ENCODE assay signal across 22 cellular contexts in the genomic region with DNA sequence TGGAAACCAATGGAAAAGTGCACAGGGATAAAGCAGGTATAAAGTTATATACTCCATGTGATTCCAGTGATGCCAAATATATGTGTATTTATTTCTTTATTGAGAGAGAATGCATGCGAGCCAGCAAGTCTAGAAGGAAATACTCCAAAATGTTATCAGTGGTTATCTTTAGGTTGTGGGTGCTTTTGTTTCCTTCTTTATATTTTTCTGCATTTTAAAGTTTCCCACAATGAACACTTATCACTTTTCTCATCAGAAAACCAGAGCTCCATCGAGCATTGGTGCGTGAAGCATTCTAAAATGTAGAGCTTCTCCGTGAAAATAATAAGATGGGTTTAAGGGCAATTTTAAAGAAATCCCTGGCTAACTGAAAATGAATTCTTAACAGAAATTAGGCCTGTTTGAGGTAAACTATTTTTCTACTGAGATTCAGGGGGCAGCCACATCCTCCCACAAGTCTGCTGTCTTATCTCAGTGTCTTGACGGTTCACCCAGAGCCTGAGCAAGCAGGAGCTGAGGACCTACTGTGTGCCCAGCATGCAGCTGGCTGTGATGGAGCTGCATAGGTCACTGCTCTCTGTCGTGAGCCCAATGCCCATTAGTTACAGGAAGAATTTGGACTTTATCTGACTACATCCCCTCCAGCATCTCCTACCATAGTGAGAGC. TPM values are rescaled to one million over a fixed set of nuclear protein-coding genes. Genes with fewer than 3 reads are reported as not detected.
DNase-seq lines count a peak whose midpoint lies in the region; ATAC-seq, FAIRE-seq and TF ChIP-seq lines count a peak whose summit lies in the region.
"Had no signal": no experiment of that assay in that cellular context is flagged by ENCODE, and none has a peak within 500 bp of the region (broad histone marks: within the 10 kb centered on the region; RNA-seq: fewer than 3 reads in every experiment).

No MANE protein-coding gene starts in this region.

- no peak overlapping the region for H3K9ac ChIP-seq in kidney (ENCODE audit: low read length in 2 of 2)

- CTCF ChIA-PET in activated CD8-positive, alpha-beta memory T cell treated with anti-CD3 and anti-CD28 coated beads, Interleukin-2, amount 10 ng/mL, durations not matched to agents 7 days and 5 days (lab: Charles Lee): interaction anchor here (1.0 to 1.8 kb wide), 2 partner anchors 9 to 52 kb away, joined by 3 to 4 read pairs; no protein-coding TSS in a partner anchor

- DNase-seq in activated CD8-positive, alpha-beta memory T cell treated with anti-CD3 and anti-CD28 coated beads, Interleukin-2, amount 10 ng/mL, durations not matched to agents 7 days and 5 days: peak; percentile 76
- DNase-seq in activated CD8-positive, alpha-beta memory T cell treated with anti-CD3 and anti-CD28 coated beads, Interleukin-2, amount 50 U/mL, for 4 hours: no peak
- DNase-seq in activated T-helper 2 cell treated with anti-CD3 and anti-CD28 coated beads, Interferon-gamma antibody, Interleukin-2, Interleukin-4, amounts not matched to agents 10 μg/mL and 5 μg/mL and 100 μg/mL, durations not matched to agents 14 hours and 24 hours and 36 hours (ENCODE audit: low spot score): peak; percentile 29
- peak in 2 of 10 donors; percentile 19 to 24 for DNase-seq in naive thymus-derived CD8-positive, alpha-beta T cell
- no peak for DNase-seq in kidney
- no peak for DNase-seq in spleen
- DNase-seq: activated CD4-positive, alpha-beta T cell treated with anti-CD3 and anti-CD28 coated beads, Interleukin-2, amount 50 U/mL, for 48 hours; activated effector memory CD4-positive, alpha-beta T cell treated with Interleukin-2 at 50 U/mL for 16 hours; C1 segment of cervical spinal cord; effector CD8-positive, alpha-beta T cell; left lung; NCI-H2081; psoas muscle; stimulated activated CD4-positive, alpha-beta T cell treated with anti-CD3 and anti-CD28 coated beads, Interleukin-4, amount 100 ng/mL, for 1 hour had no signal

- peaks cover 6% of the 10 kb centered on the region for H3K9me3 Mint-ChIP-seq in activated CD8-positive, alpha-beta memory T cell treated with anti-CD3 and anti-CD28 coated beads, Interleukin-2, amount 10 ng/mL, durations not matched to agents 7 days and 5 days (ENCODE audit: low read depth)
- peaks cover 7% of the 10 kb centered on the region for H3K9me3 Mint-ChIP-seq in activated T-helper 2 cell treated with anti-CD3 and anti-CD28 coated beads, Interferon-gamma antibody, Interleukin-2, Interleukin-4, amounts not matched to agents 10 μg/mL and 5 μg/mL and 100 μg/mL, durations not matched to agents 14 hours and 24 hours and 36 hours
- peaks cover 0 to 6% (median 0%) of the 10 kb centered on the region in 9 donors for H3K9me3 Mint-ChIP-seq in naive thymus-derived CD8-positive, alpha-beta T cell

- H3K36me3 ChIP-seq in KOPT-K1 (ENCODE audit: insufficient read depth, low read length): no peaks in the 10 kb centered on the region
- H3K36me3 ChIP-seq in kidney (ENCODE audit: control insufficient read depth in 1 of 2, insufficient read depth in 2 of 2, low read length in 2 of 2): no peaks in the 10 kb centered on the region
- H3K36me3 ChIP-seq in spleen: no peaks in the 10 kb centered on the region
- H3K36me3 ChIP-seq: left lung had no signal

- H3K27ac ChIP-seq in KOPT-K1 (ENCODE audit: low read depth, low read length, poor library complexity, severe bottlenecking): peak overlapping the region; percentile 70
- H3K27ac ChIP-seq in kidney (ENCODE audit: low read depth in 2 of 2, low read length in 2 of 2): no peak overlapping the region
- H3K27ac ChIP-seq in spleen: peak overlapping the region in 2 of 8 donors; percentile 7 to 19
- H3K27ac ChIP-seq: A549, left lung, psoas muscle had no signal

- peaks cover 88% of the 10 kb centered on the region for H3K4me1 Mint-ChIP-seq in activated CD8-positive, alpha-beta memory T cell treated with anti-CD3 and anti-CD28 coated beads, Interleukin-2, amount 10 ng/mL, durations not matched to agents 7 days and 5 days
- peaks cover 77% of the 10 kb centered on the region for H3K4me1 Mint-ChIP-seq in activated T-helper 2 cell treated with anti-CD3 and anti-CD28 coated beads, Interferon-gamma antibody, Interleukin-2, Interleukin-4, amounts not matched to agents 10 μg/mL and 5 μg/mL and 100 μg/mL, durations not matched to agents 14 hours and 24 hours and 36 hours (ENCODE audit: low read depth)
- H3K4me1 Mint-ChIP-seq in naive thymus-derived CD8-positive, alpha-beta T cell: peaks cover 23 to 90% (median 76%) of the 10 kb centered on the region in 4 donors
- H3K4me1 Mint-ChIP-seq: IgD-negative memory B cell had no signal

- H3K4me1 ChIP-seq in kidney (ENCODE audit: control insufficient read depth in 1 of 2, insufficient read depth in 1 of 2, low read depth in 1 of 2, low read length in 2 of 2): no peaks in the 10 kb centered on the region
- peaks cover 0 to 19% (median 0%) of the 10 kb centered on the region in 6 donors for H3K4me1 ChIP-seq in spleen
- H3K4me1 ChIP-seq: A549, left lung, psoas muscle had no signal

- H3K4me3 ChIP-seq in kidney (ENCODE audit: low read length in 2 of 2) (no peak overlapping the region), spleen (no peak overlapping the region)
- H3K4me3 ChIP-seq: A549, left lung, psoas muscle had no signal

- WGBS in spleen, 5 donors: 28 to 44% (median 32%) methylated on average over 6 of the region's 6 CpGs

- intact Hi-C loops in activated T-helper 2 cell treated with anti-CD3 and anti-CD28 coated beads, Interferon-gamma antibody, Interleukin-2, Interleukin-4, amounts not matched to agents 10 μg/mL and 5 μg/mL and 100 μg/mL, durations not matched to agents 14 hours and 24 hours and 36 hours (cut with micrococcal nuclease): loop anchor here (1.0 kb wide), 1 partner anchor 9 kb away; no protein-coding TSS in a partner anchor
- intact Hi-C loops in kidney (cut with DNase I): no loop called here
- intact Hi-C loops in spleen (cut with DNase I; ENCODE audit: low total_unique reads): no loop called here

- H3K27me3 Mint-ChIP-seq in activated CD8-positive, alpha-beta memory T cell treated with anti-CD3 and anti-CD28 coated beads, Interleukin-2, amount 10 ng/mL, durations not matched to agents 7 days and 5 days: no peaks in the 10 kb centered on the region
- no peaks in the 10 kb centered on the region for H3K27me3 Mint-ChIP-seq in activated T-helper 2 cell treated with anti-CD3 and anti-CD28 coated beads, Interferon-gamma antibody, Interleukin-2, Interleukin-4, amounts not matched to agents 10 μg/mL and 5 μg/mL and 100 μg/mL, durations not matched to agents 14 hours and 24 hours and 36 hours (ENCODE audit: low read depth)
- no peaks in the 10 kb centered on the region for H3K27me3 Mint-ChIP-seq in naive thymus-derived CD8-positive, alpha-beta T cell

- TF ChIP-seq CTCF in kidney (IDR thresholded peaks at IDR 0.05; ENCODE audit: borderline replicate concordance, extremely low read depth, insufficient read depth): no peak
- no peak for TF ChIP-seq CTCF in spleen (IDR thresholded peaks at IDR 0.05 in 8 of 11, conservative IDR thresholded peaks at IDR 0.05 in 3 of 11)

- no peak for TF ChIP-seq POLR2A in spleen (IDR thresholded peaks at IDR 0.05)

- peak overlapping the region; percentile 90 for H3K27ac Mint-ChIP-seq in activated CD8-positive, alpha-beta memory T cell treated with anti-CD3 and anti-CD28 coated beads, Interleukin-2, amount 10 ng/mL, durations not matched to agents 7 days and 5 days
- peak overlapping the region; percentile 92 for H3K27ac Mint-ChIP-seq in activated T-helper 2 cell treated with anti-CD3 and anti-CD28 coated beads, Interferon-gamma antibody, Interleukin-2, Interleukin-4, amounts not matched to agents 10 μg/mL and 5 μg/mL and 100 μg/mL, durations not matched to agents 14 hours and 24 hours and 36 hours
- H3K27ac Mint-ChIP-seq in naive thymus-derived CD8-positive, alpha-beta T cell: peak overlapping the region in 9 of 10 donors; percentile 86 to 95 (median 92)
- H3K27ac Mint-ChIP-seq: IgD-negative memory B cell had no signal

- POLR2A ChIA-PET in naive thymus-derived CD8-positive, alpha-beta T cell (lab: Charles Lee): interaction anchor here (0.5 to 3.6 kb wide), 8 partner anchors 8 to 251 kb away, joined by 3 to 20 read pairs (median 4); partner anchors contain the start of gene RBMX

- no peaks in the 10 kb centered on the region for H3K27me3 ChIP-seq in spleen (replicated peaks in 1 of 7)
- H3K27me3 ChIP-seq: left lung had no signal

- ATAC-seq in activated CD8-positive, alpha-beta memory T cell treated with anti-CD3 and anti-CD28 coated beads, Interleukin-2, amount 10 ng/mL, durations not matched to agents 7 days and 5 days: peak; percentile 14
- peak; percentile 32 to 41 for ATAC-seq in naive thymus-derived CD8-positive, alpha-beta T cell
- ATAC-seq in activated CD4-positive, CD25-positive, alpha-beta regulatory T cell treated with anti-CD3 and anti-CD28 coated beads, Interleukin-2, amount 50 U/mL, for 24 hours: no peak
- ATAC-seq: A549, left lung, psoas muscle had no signal

- H3K36me3 Mint-ChIP-seq in activated CD8-positive, alpha-beta memory T cell treated with anti-CD3 and anti-CD28 coated beads, Interleukin-2, amount 10 ng/mL, durations not matched to agents 7 days and 5 days: peaks cover 16% of the 10 kb centered on the region
- peaks cover 5% of the 10 kb centered on the region for H3K36me3 Mint-ChIP-seq in activated T-helper 2 cell treated with anti-CD3 and anti-CD28 coated beads, Interferon-gamma antibody, Interleukin-2, Interleukin-4, amounts not matched to agents 10 μg/mL and 5 μg/mL and 100 μg/mL, durations not matched to agents 14 hours and 24 hours and 36 hours (ENCODE audit: low read depth)
- H3K36me3 Mint-ChIP-seq in naive thymus-derived CD8-positive, alpha-beta T cell: no peaks in the 10 kb centered on the region

- H3K4me3 Mint-ChIP-seq in activated CD8-positive, alpha-beta memory T cell treated with anti-CD3 and anti-CD28 coated beads, Interleukin-2, amount 10 ng/mL, durations not matched to agents 7 days and 5 days: no peak overlapping the region
- H3K4me3 Mint-ChIP-seq in activated T-helper 2 cell treated with anti-CD3 and anti-CD28 coated beads, Interferon-gamma antibody, Interleukin-2, Interleukin-4, amounts not matched to agents 10 μg/mL and 5 μg/mL and 100 μg/mL, durations not matched to agents 14 hours and 24 hours and 36 hours (ENCODE audit: low read depth): no peak overlapping the region
- peak overlapping the region in 8 of 10 donors; percentile 22 to 71 (median 57) for H3K4me3 Mint-ChIP-seq in naive thymus-derived CD8-positive, alpha-beta T cell
- H3K4me3 Mint-ChIP-seq: IgD-negative memory B cell had no signal

- no peaks in the 10 kb centered on the region for H3K9me3 ChIP-seq in KOPT-K1 (ENCODE audit: insufficient read depth, low read length, poor library complexity, severe bottlenecking)
- no peaks in the 10 kb centered on the region for H3K9me3 ChIP-seq in kidney (ENCODE audit: control insufficient read depth in 1 of 2, low read length in 2 of 2)
- no peaks in the 10 kb centered on the region for H3K9me3 ChIP-seq in spleen
- H3K9me3 ChIP-seq: A549, left lung, psoas muscle had no signal

- FAIRE-seq in kidney (lab: Jason Lieb, UNC): no peak

RNA-seq across cellular contexts. Expression of gene CD40LG, which starts 18.7 kb away (rescaled TPM):
- total RNA-seq in activated CD8-positive, alpha-beta memory T cell treated with anti-CD3 and anti-CD28 coated beads, Interleukin-2, amount 10 ng/mL, durations not matched to agents 7 days and 5 days: 10 to 100 TPM in 1 of 2 experiments, 1 to 10 TPM in 1; 5.9 to 12.7 TPM
- 123 and 127 TPM in 2 replicates for total RNA-seq in activated T-helper 2 cell treated with anti-CD3 and anti-CD28 coated beads, Interferon-gamma antibody, Interleukin-2, Interleukin-4, amounts not matched to agents 10 μg/mL and 5 μg/mL and 100 μg/mL, durations not matched to agents 14 hours and 24 hours and 36 hours
- under 1 TPM in 1 of 2 experiments, not detected in 1; 0.19 TPM for total RNA-seq in naive thymus-derived CD8-positive, alpha-beta T cell
- polyA plus RNA-seq in naive thymus-derived CD8-positive, alpha-beta T cell: under 1 TPM; 0.10 to 0.22 (median 0.17) TPM
- total RNA-seq in kidney (0.85 TPM), spleen (1 to 10 TPM; 1.5 to 8.7 (median 4.3) TPM)
- polyA plus RNA-seq in kidney (ENCODE audit: insufficient read depth, low read depth, low replicate concordance) (0.22 TPM), spleen (1 to 10 TPM; 1.3 to 2.2 (median 1.8) TPM)
- total RNA-seq: chondrocyte, NCI-H460, skeletal muscle tissue, urinary bladder had no signal
- polyA plus RNA-seq: A549, psoas muscle had no signal

Comparison
In these comparisons a context has a peak if more than half of its experiments do, and no peak if none do; other contexts are left out.
1. DNase-seq: peak in activated CD8-positive, alpha-beta memory T cell treated with anti-CD3 and anti-CD28 coated beads, Interleukin-2, amount 10 ng/mL, durations not matched to agents 7 days and 5 days (single experiment) and activated T-helper 2 cell treated with anti-CD3 and anti-CD28 coated beads, Interferon-gamma antibody, Interleukin-2, Interleukin-4, amounts not matched to agents 10 μg/mL and 5 μg/mL and 100 μg/mL, durations not matched to agents 14 hours and 24 hours and 36 hours (single experiment); none in activated CD8-positive, alpha-beta memory T cell treated with anti-CD3 and anti-CD28 coated beads, Interleukin-2, amount 50 U/mL, for 4 hours (single experiment), kidney (single experiment) and spleen (single experiment).
2. ATAC-seq: peak in activated CD8-positive, alpha-beta memory T cell treated with anti-CD3 and anti-CD28 coated beads, Interleukin-2, amount 10 ng/mL, durations not matched to agents 7 days and 5 days (single experiment) and naive thymus-derived CD8-positive, alpha-beta T cell (2 of 2); none in activated CD4-positive, CD25-positive, alpha-beta regulatory T cell treated with anti-CD3 and anti-CD28 coated beads, Interleukin-2, amount 50 U/mL, for 24 hours (0 of 2).
3. H3K4me3 Mint-ChIP-seq: peak in naive thymus-derived CD8-positive, alpha-beta T cell (8 of 10); none in activated CD8-positive, alpha-beta memory T cell treated with anti-CD3 and anti-CD28 coated beads, Interleukin-2, amount 10 ng/mL, durations not matched to agents 7 days and 5 days (single experiment) and activated T-helper 2 cell treated with anti-CD3 and anti-CD28 coated beads, Interferon-gamma antibody, Interleukin-2, Interleukin-4, amounts not matched to agents 10 μg/mL and 5 μg/mL and 100 μg/mL, durations not matched to agents 14 hours and 24 hours and 36 hours (single experiment).
4. Peak in every context shown above with its lines, with median percentiles within 50 percentile points of each other: H3K27ac Mint-ChIP-seq.